Comparison of ENCODE assay signal across 1 cellular context in genomic region chr5:169583424-169584215, GRCh38.
TF ChIP-seq lines count a peak whose summit lies in the region.

TSS of gene SPDL1 (plus strand) at chr5:169583773. CDS start at chr5:169588417, 4,644 bp downstream.

TF ChIP-seq in HepG2, 621 proteins besides CTCF, POLR2A, EP300 and RAD21 (continued from another document):
- no peak for TF ChIP-seq KIAA2018 (CRISPR knock-in tag; IDR thresholded peaks at IDR 0.05; ENCODE audit: borderline replicate concordance)
- TF ChIP-seq ZNF570 (CRISPR knock-in tag; IDR thresholded peaks at IDR 0.05; ENCODE audit: borderline replicate concordance), result no peak
- no peak for TF ChIP-seq ETS1 (CRISPR knock-in tag; IDR thresholded peaks at IDR 0.05)
- TF ChIP-seq SMAD3 (CRISPR knock-in tag; IDR thresholded peaks at IDR 0.05), result no peak
- TF ChIP-seq ZNF776 (CRISPR knock-in tag; IDR thresholded peaks at IDR 0.05), result no peak
- TF ChIP-seq REPIN1 (CRISPR knock-in tag; IDR thresholded peaks at IDR 0.05; ENCODE audit: borderline replicate concordance, low read depth), result no peak; the same call in 1 of the 2 replicates
- TF ChIP-seq MED8 (CRISPR knock-in tag; IDR thresholded peaks at IDR 0.05; ENCODE audit: insufficient replicate concordance), result no peak
- no peak for TF ChIP-seq EHMT2 (IDR thresholded peaks at IDR 0.05; ENCODE audit: borderline replicate concordance, low read depth, low read length)
- TF ChIP-seq THRA (CRISPR knock-in tag; IDR thresholded peaks at IDR 0.05; ENCODE audit: borderline replicate concordance), result no peak
- TF ChIP-seq STAT5B (CRISPR knock-in tag; IDR thresholded peaks at IDR 0.05), result no peak
- no peak for TF ChIP-seq ZNF414 (CRISPR knock-in tag; IDR thresholded peaks at IDR 0.05)
- no peak for TF ChIP-seq ISL2 (CRISPR knock-in tag; IDR thresholded peaks at IDR 0.05)
- no peak for TF ChIP-seq PLRG1 (conservative IDR thresholded peaks at IDR 0.05)
TF ChIP-seq in HepG2: peak in this region for 134.
